Comparison of ENCODE assay signal across 8 cellular contexts in the genomic region with DNA sequence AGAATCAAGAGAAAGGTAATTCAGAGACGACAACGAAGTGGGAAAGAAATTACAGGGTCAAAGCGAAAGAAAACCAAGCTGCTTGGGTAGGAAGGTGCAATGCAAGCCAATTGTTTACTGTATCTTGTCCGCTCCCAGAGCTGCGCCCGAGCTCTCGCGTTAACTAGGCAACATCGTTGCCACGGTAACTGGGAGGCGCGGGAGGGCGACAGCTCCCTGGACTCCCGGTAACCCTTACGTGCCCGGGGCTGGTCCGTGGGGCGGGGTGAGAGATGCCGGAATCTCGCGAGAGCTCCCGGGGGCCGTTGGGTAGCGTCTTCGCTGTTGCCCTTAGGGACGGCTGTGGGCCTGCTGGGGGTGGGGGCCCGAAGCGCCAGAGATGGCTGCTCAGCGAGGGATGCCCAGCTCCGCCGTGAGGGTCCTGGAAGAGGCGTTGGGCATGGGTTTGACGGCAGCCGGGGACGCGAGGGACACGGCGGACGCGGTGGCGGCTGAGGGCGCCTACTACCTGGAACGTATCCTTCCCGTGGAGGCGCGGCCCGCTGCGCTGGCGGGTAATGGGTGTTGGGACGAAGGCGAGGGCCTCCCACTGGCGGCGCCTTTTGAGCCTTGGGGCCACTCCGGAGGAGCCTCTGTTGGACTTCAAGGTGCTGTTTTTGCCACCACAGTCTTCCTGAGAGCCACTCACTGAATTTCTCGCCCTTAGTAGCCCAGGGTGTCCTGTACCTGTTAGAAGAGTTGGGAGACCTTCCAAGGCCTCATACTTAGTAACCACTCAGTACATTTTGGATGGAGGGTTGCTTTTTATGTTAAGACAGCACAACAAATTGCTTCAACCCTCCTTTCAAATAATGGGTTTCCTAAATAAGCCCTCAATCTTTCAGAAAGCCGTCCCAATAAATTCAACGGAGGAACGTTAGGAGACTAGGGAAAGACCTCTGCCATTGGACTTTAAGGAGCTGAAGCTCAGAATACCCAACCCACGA. TPM values are rescaled to one million over a fixed set of nuclear protein-coding genes. Genes with fewer than 3 reads are reported as not detected.
DNase-seq lines count a peak whose midpoint lies in the region; ATAC-seq and TF ChIP-seq lines count a peak whose summit lies in the region.

A gene (plus strand): TSS at position 360 of the 986 bp plus-strand sequence.

- TF ChIP-seq CTCF in AG04449 (IDR thresholded peaks at IDR 0.05; ENCODE audit: insufficient read depth, low read length, missing control alignments), result no peak
- TF ChIP-seq CTCF in left lung (IDR thresholded peaks at IDR 0.05), result no peak

- ATAC-seq in GM18870 (IDR thresholded peaks at IDR 0.05; ENCODE audit: unreplicated experiment), result peak; percentile 98
- peak; percentile 100 for ATAC-seq in HG03135 (IDR thresholded peaks at IDR 0.05; ENCODE audit: unreplicated experiment)
- peak; percentile 99 for ATAC-seq in left lung

- CTCF ChIA-PET in AG04449 (lab: Yijun Ruan, JAX), result interaction anchor here (0.7 to 1.7 kb wide), 3 partner anchors 8 to 32 kb away, joined by 3 to 7 read pairs (median 4); no protein-coding TSS in a partner anchor

- H3K4me3 ChIP-seq in AG04449 (ENCODE audit: low read depth, low read length) (peak within 1 kb of the TSS; percentile 87), left lung (peak within 1 kb of the TSS; percentile 68 to 76)

- H3K27ac ChIP-seq in left lung, result peak within 1 kb of the TSS; percentile 14 to 71

- H3K36me3 ChIP-seq in left lung, result no peaks in the 10 kb centered on the region

- DNase-seq in AG04449 (ENCODE audit: low read depth, low spot score) (peak; percentile 85), NCI-H446 treated with DMSO at 0.1 percent for 48 hours (lab: John Stamatoyannopoulos, UW) (peak; percentile 96), dermis microvascular lymphatic vessel endothelial cell (ENCODE audit: low read depth in 2 of 2) (peak; percentile 92 to 94), left lung (peak; percentile 95 to 96)
- DNase-seq in activated CD4-positive, alpha-beta T cell treated with anti-CD3 and anti-CD28 coated beads, Interleukin-2, amount 50 U/mL, for 4 hours, result peak; percentile 96
- peak; percentile 92 for DNase-seq in stimulated activated CD4-positive, alpha-beta T cell treated with anti-CD3 and anti-CD28 coated beads, Interleukin-2, amount 100 ng/mL, for 4 hours (ENCODE audit: low read depth)

- POLR2A ChIA-PET in AG04449 (lab: Yijun Ruan, JAX), result interaction anchor here (0.8 kb wide), 3 partner anchors 11 to 46 kb away, joined by 3 read pairs; no protein-coding TSS in a partner anchor

- peaks cover 0 to 5% of the 10 kb centered on the region in 2 donors for H3K4me1 ChIP-seq in left lung

- no peaks in the 10 kb centered on the region for H3K27me3 ChIP-seq in left lung

- H3K9me3 ChIP-seq in left lung, result no peaks in the 10 kb centered on the region

- intact Hi-C loops in left lung (cut with DNase I), result no loop called here

RNA-seq across cellular contexts. Expression of the gene that starts here (rescaled TPM):
- total RNA-seq in dermis microvascular lymphatic vessel endothelial cell (8.1 and 11.0 TPM in 2 replicates), left lung (10 to 100 TPM; 11.1 to 15.0 TPM)

Comparison
In these comparisons a context has a peak if more than half of its experiments do, and no peak if none do; other contexts are left out.
1. Peak in every context shown above with its lines: DNase-seq, ATAC-seq, H3K4me3 ChIP-seq and H3K27ac ChIP-seq.